ENCODE assay signal across 19 cellular contexts in the genomic region with DNA sequence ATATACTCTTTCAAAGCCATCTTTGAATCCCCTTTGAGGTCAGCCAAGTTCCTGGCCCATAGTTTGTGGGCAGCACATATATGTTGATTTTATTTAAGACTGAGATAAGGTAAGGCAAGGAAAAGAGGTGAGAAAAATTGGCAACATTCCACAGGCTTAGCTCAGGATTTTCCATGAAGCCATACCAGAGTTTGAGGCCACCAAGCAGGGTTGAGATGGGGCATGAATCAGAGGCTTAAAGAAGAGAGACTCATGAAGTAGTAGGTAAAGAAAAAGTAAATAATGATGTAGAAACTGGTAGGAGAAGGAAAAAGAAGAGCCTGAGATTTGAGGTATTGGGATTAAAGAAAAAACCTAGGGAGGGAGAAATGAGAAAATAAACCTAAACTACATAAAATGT.
DNase-seq lines count a peak whose midpoint lies in the region; ATAC-seq and TF ChIP-seq lines count a peak whose summit lies in the region.
"Had no signal": no experiment of that assay in that cellular context is flagged by ENCODE, and none has a peak within 500 bp of the region (broad histone marks: within the 10 kb centered on the region; RNA-seq: fewer than 3 reads in every experiment).

No MANE protein-coding gene starts in this region.

- ATAC-seq in PC-3 (no peak), HG02884 (IDR thresholded peaks at IDR 0.05; ENCODE audit: unreplicated experiment) (no peak)
- ATAC-seq in stimulated activated effector memory CD8-positive, alpha-beta T cell treated with anti-CD3 and anti-CD28 coated beads, Interleukin-12 subunit alpha, Interleukin-12 subunit beta, amount 100 ng/mL, for 72 hours: no peak

- H3K27ac ChIP-seq in PC-3 (ENCODE audit: low read length) (peak overlapping the region; percentile 99), epithelial cell of prostate (peak overlapping the region; percentile 28), sigmoid colon (no peak overlapping the region)
- H3K27ac ChIP-seq: Peyer's patch had no signal

- H3F3A ChIP-seq in PC-3 (ENCODE audit: low read length, unreplicated experiment): no peaks in the 10 kb centered on the region

- no peaks in the 10 kb centered on the region for H3K9me2 ChIP-seq in PC-3 (replicated peaks; ENCODE audit: low read length)

- H3K27me3 ChIP-seq in PC-3 (ENCODE audit: low read length) (no peaks in the 10 kb centered on the region), sigmoid colon (no peaks in the 10 kb centered on the region)
- H3K27me3 ChIP-seq: MG63, Peyer's patch had no signal

- POLR2A ChIA-PET in PC-3 (lab: Charles Lee; ENCODE audit: unreplicated experiment): no interaction called here

- H3K36me3 Mint-ChIP-seq in activated naive CD8-positive, alpha-beta T cell: peaks cover 8% of the 10 kb centered on the region
- no peaks in the 10 kb centered on the region for H3K36me3 Mint-ChIP-seq in activated naive CD8-positive, alpha-beta T cell treated with anti-CD3 and anti-CD28 coated beads for 36 hours
- H3K36me3 Mint-ChIP-seq in stimulated activated effector memory CD8-positive, alpha-beta T cell treated with anti-CD3 and anti-CD28 coated beads, Interleukin-12 subunit alpha, Interleukin-12 subunit beta, amount 100 ng/mL, for 72 hours: no peaks in the 10 kb centered on the region

- H3K4me3 ChIP-seq in PC-3 (ENCODE audit: low read length): no peak overlapping the region
- H3K4me3 ChIP-seq in sigmoid colon: no peak overlapping the region
- H3K4me3 ChIP-seq: MG63, Peyer's patch had no signal

- no peaks in the 10 kb centered on the region for H4K20me1 ChIP-seq in PC-3 (ENCODE audit: low read length)

- H3K9me3 ChIP-seq in PC-3 (ENCODE audit: low read length): no peaks in the 10 kb centered on the region
- H3K9me3 ChIP-seq in sigmoid colon: no peaks in the 10 kb centered on the region
- H3K9me3 ChIP-seq: MG63, Peyer's patch had no signal

- H3K27me3 Mint-ChIP-seq in activated naive CD8-positive, alpha-beta T cell: no peaks in the 10 kb centered on the region
- no peaks in the 10 kb centered on the region for H3K27me3 Mint-ChIP-seq in activated naive CD8-positive, alpha-beta T cell treated with anti-CD3 and anti-CD28 coated beads for 36 hours

- no peaks in the 10 kb centered on the region for H3K9me3 Mint-ChIP-seq in activated naive CD8-positive, alpha-beta T cell (ENCODE audit: low read depth)
- H3K9me3 Mint-ChIP-seq in activated naive CD8-positive, alpha-beta T cell treated with anti-CD3 and anti-CD28 coated beads for 36 hours: peaks cover 2% of the 10 kb centered on the region
- H3K9me3 Mint-ChIP-seq in stimulated activated effector memory CD8-positive, alpha-beta T cell treated with anti-CD3 and anti-CD28 coated beads, Interleukin-12 subunit alpha, Interleukin-12 subunit beta, amount 100 ng/mL, for 72 hours: no peaks in the 10 kb centered on the region

- intact Hi-C loops in PC-3 (cut with micrococcal nuclease): no loop called here
- intact Hi-C loops in sigmoid colon (cut with DNase I): no loop called here

- no peak overlapping the region for H3K4me3 Mint-ChIP-seq in activated naive CD8-positive, alpha-beta T cell
- H3K4me3 Mint-ChIP-seq in activated naive CD8-positive, alpha-beta T cell treated with anti-CD3 and anti-CD28 coated beads for 36 hours: no peak overlapping the region
- no peak overlapping the region for H3K4me3 Mint-ChIP-seq in stimulated activated effector memory CD8-positive, alpha-beta T cell treated with anti-CD3 and anti-CD28 coated beads, Interleukin-12 subunit alpha, Interleukin-12 subunit beta, amount 100 ng/mL, for 72 hours

- TF ChIP-seq EP300 in sigmoid colon (IDR thresholded peaks at IDR 0.05): no peak

- H3K4me1 Mint-ChIP-seq in activated naive CD8-positive, alpha-beta T cell (ENCODE audit: low read depth): peaks cover 39% of the 10 kb centered on the region
- H3K4me1 Mint-ChIP-seq in activated naive CD8-positive, alpha-beta T cell treated with anti-CD3 and anti-CD28 coated beads for 36 hours: peaks cover 20% of the 10 kb centered on the region
- peaks cover 49% of the 10 kb centered on the region for H3K4me1 Mint-ChIP-seq in stimulated activated effector memory CD8-positive, alpha-beta T cell treated with anti-CD3 and anti-CD28 coated beads, Interleukin-12 subunit alpha, Interleukin-12 subunit beta, amount 100 ng/mL, for 72 hours

- no peak overlapping the region for H3K4me2 ChIP-seq in PC-3 (ENCODE audit: low read length)

- DNase-seq in activated naive CD8-positive, alpha-beta T cell treated with anti-CD3 and anti-CD28 coated beads for 36 hours: no peak
- DNase-seq in PC-3 (no peak), epithelial cell of prostate (ENCODE audit: low read depth, low spot score) (no peak), NOMO-1 treated with dmso at 0.1 percent for 144 hours (lab: John Stamatoyannopoulos, UW; ENCODE audit: unreplicated experiment) (no peak), sigmoid colon (no peak)
- DNase-seq in stimulated activated effector memory CD8-positive, alpha-beta T cell treated with anti-CD3 and anti-CD28 coated beads, Interleukin-12 subunit alpha, Interleukin-12 subunit beta, amount 100 ng/mL, for 72 hours (ENCODE audit: low spot score in 2 of 2): no peak
- DNase-seq: C1 segment of cervical spinal cord, COR-L47, DMS153, EL, MG63, NCI-H1092, NCI-H146, NCI-H2081, NCI-H774, Peyer's patch, Right ventricle myocardium superior had no signal

- BruUV-seq in PC-3 (replicated peaks; lab: Mats Ljungman, UMichigan): no TSS peak

- H3K9ac ChIP-seq in PC-3 (ENCODE audit: low read length): no peak overlapping the region

- no peaks in the 10 kb centered on the region for H3K36me3 ChIP-seq in PC-3 (ENCODE audit: low read depth, low read length)
- H3K36me3 ChIP-seq in sigmoid colon: no peaks in the 10 kb centered on the region
- H3K36me3 ChIP-seq: MG63, Peyer's patch had no signal

- CTCF ChIA-PET in PC-3 (lab: Charles Lee): no interaction called here

- H2AFZ ChIP-seq in PC-3 (ENCODE audit: low read length): no peak overlapping the region

- peak overlapping the region; percentile 67 for H3K27ac Mint-ChIP-seq in activated naive CD8-positive, alpha-beta T cell
- H3K27ac Mint-ChIP-seq in activated naive CD8-positive, alpha-beta T cell treated with anti-CD3 and anti-CD28 coated beads for 36 hours: no peak overlapping the region
- H3K27ac Mint-ChIP-seq in stimulated activated effector memory CD8-positive, alpha-beta T cell treated with anti-CD3 and anti-CD28 coated beads, Interleukin-12 subunit alpha, Interleukin-12 subunit beta, amount 100 ng/mL, for 72 hours: peak overlapping the region; percentile 41

- H3K79me2 ChIP-seq in PC-3 (ENCODE audit: low read length): peaks cover 11% of the 10 kb centered on the region; the same call in 1 of the 2 replicates

- H3K4me1 ChIP-seq in PC-3 (ENCODE audit: insufficient read depth, low read length) (peaks cover 33% of the 10 kb centered on the region), sigmoid colon (peaks cover 0 to 16% (median 6%) of the 10 kb centered on the region in 4 donors)
- H3K4me1 ChIP-seq: Peyer's patch had no signal

- TF ChIP-seq CTCF in PC-3 (conservative IDR thresholded peaks at IDR 0.05; ENCODE audit: low read depth, low read length) (no peak), sigmoid colon (IDR thresholded peaks at IDR 0.05) (no peak)

- no peak for TF ChIP-seq POLR2A in sigmoid colon (IDR thresholded peaks at IDR 0.05)

Comparison
In these comparisons a context has a peak if more than half of its experiments do, and no peak if none do; other contexts are left out.
1. H3K27ac ChIP-seq: peak in PC-3 (single experiment) and epithelial cell of prostate (single experiment); none in sigmoid colon (0 of 4).